8 cellular contexts compared by ENCODE assay signal in genomic region chr1:155308493-155309422, GRCh38. TPM values are rescaled to one million over a fixed set of nuclear protein-coding genes. Genes with fewer than 3 reads are reported as not detected.
A peak's percentile ranks its signal among the peaks of the same experiment; 100 is the strongest.
DNase-seq lines count a peak whose midpoint lies in the region; ATAC-seq, FAIRE-seq and TF ChIP-seq lines count a peak whose summit lies in the region.

Gene FDPS (plus strand): TSS chr1:155308866. CDS start chr1:155309790, 924 bp downstream.

- H3K18ac ChIP-seq in trophoblast cell (ENCODE audit: low read length), result peak within 1 kb of the TSS; percentile 87

- peak within 1 kb of the TSS; percentile 94 for H4K91ac ChIP-seq in trophoblast cell (ENCODE audit: low read depth, low read length)

- H3K4me1 Mint-ChIP-seq in T-cell, result peaks cover 30 to 32% (median 31%) of the 10 kb centered on the region in 3 donors

- H3K79me2 ChIP-seq in trophoblast cell (ENCODE audit: control insufficient read depth, insufficient read depth, low read length, poor library complexity), result peaks cover 10% of the 10 kb centered on the region

- H3K27me3 Mint-ChIP-seq in T-cell, result no peaks in the 10 kb centered on the region

- intact Hi-C loops in transverse colon (cut with DNase I; ENCODE audit: low total_unique reads), result no loop called here

- peak; percentile 94 for DNase-seq in GM12891 (ENCODE audit: insufficient read length, low spot score)
- DNase-seq in NCI-H1436 treated with DMSO at 0.1 percent for 48 hours (lab: John Stamatoyannopoulos, UW), result peak; percentile 95
- DNase-seq in T-cell, result peak; percentile 87 to 99 (median 97)
- peak; percentile 99 for DNase-seq in cardiac muscle cell (ENCODE audit: low read depth in 1 of 2, low spot score in 1 of 2)
- DNase-seq in trophoblast cell, result peak; percentile 99 to 100
- DNase-seq in transverse colon, result peak; percentile 99

- H3K4me3 ChIP-seq in cardiac muscle cell (peak within 1 kb of the TSS; percentile 55), trophoblast cell (ENCODE audit: low read depth, low read length) (peak within 1 kb of the TSS; percentile 92), transverse colon (peak within 1 kb of the TSS; percentile 64 to 94 (median 80))

- no peak for TF ChIP-seq EP300 in transverse colon (IDR thresholded peaks at IDR 0.05; ENCODE audit: low read depth)

- TF ChIP-seq CTCF in cardiac muscle cell (IDR thresholded peaks at IDR 0.05; ENCODE audit: low read depth, low read length) (no peak), transverse colon (IDR thresholded peaks at IDR 0.05) (peak in 3 of 5 experiments; percentile 23 to 63 (median 63))

- peaks cover 18% of the 10 kb centered on the region for H3K79me1 ChIP-seq in trophoblast cell (ENCODE audit: low read length)

- peak within 1 kb of the TSS; percentile 85 for H4K12ac ChIP-seq in trophoblast cell (ENCODE audit: low read depth, low read length)

- peak within 1 kb of the TSS; percentile 54 for H2BK12ac ChIP-seq in trophoblast cell (ENCODE audit: low read length)

- WGBS in adipose tissue, 3 donors, result 0 to 1% (median 0%) methylated on average over 51 of the region's 51 CpGs
- no CpG with 5 or more reads among the region's 51 CpGs for WGBS in trophoblast cell (ENCODE audit: extremely low coverage, insufficient coverage, insufficient read length)
- WGBS in transverse colon (ENCODE audit: low coverage in 1 of 2), 2 donors, result 0% methylated on average over 51 of the region's 51 CpGs; no CpG with 5 or more reads in 1 of the 2 donors

- POLR2A ChIA-PET in T-cell (lab: Charles Lee), result interaction anchor here (0.5 to 1.4 kb wide), 6 partner anchors 15 to 1054 kb away, joined by 3 to 10 read pairs (median 5); partner anchors contain the start of gene CLK2 (in 1 of the 2)

- CTCF ChIA-PET in T-cell (lab: Charles Lee), result interaction anchor here in 1 of 2 donors (0.6 to 1.3 kb wide), 6 partner anchors 15 to 181 kb away, joined by 3 to 7 read pairs (median 4); partner anchors contain the start of gene CLK2

- in situ Hi-C loops in transverse colon (cut with MboI; ENCODE audit: low pct_ligation_motif_present in 1 of 4, low pct_unique_long_range_greater_than_20kb in 1 of 4, low sequenced_read_pairs in 3 of 4), result no loop called here

- H3K27me3 ChIP-seq in cardiac muscle cell (no peaks in the 10 kb centered on the region), trophoblast cell (ENCODE audit: insufficient read depth, low read length) (no peaks in the 10 kb centered on the region), transverse colon (no peaks in the 10 kb centered on the region)

- peak within 1 kb of the TSS; percentile 35 for H2AFZ ChIP-seq in trophoblast cell (ENCODE audit: insufficient read depth, low read length, poor library complexity)

- H3K4me2 ChIP-seq in trophoblast cell (ENCODE audit: low read length), result peak within 1 kb of the TSS; percentile 86

- peak within 1 kb of the TSS; percentile 90 for H4K8ac ChIP-seq in trophoblast cell (ENCODE audit: low read depth, low read length)

- H2BK5ac ChIP-seq in trophoblast cell (ENCODE audit: low read depth, low read length, poor library complexity), result peak within 1 kb of the TSS; percentile 92

- H3K4me1 ChIP-seq in cardiac muscle cell (ENCODE audit: low read depth), result no peaks in the 10 kb centered on the region
- peaks cover 19 to 26% of the 10 kb centered on the region in 2 experiments for H3K4me1 ChIP-seq in trophoblast cell (ENCODE audit: control insufficient read depth in 1 of 2, insufficient read depth in 2 of 2, low read length in 2 of 2)
- H3K4me1 ChIP-seq in transverse colon, result peaks cover 10 to 35% (median 20%) of the 10 kb centered on the region in 4 donors

- no peaks in the 10 kb centered on the region for H3K9me3 ChIP-seq in cardiac muscle cell (ENCODE audit: low read depth)
- no peaks in the 10 kb centered on the region for H3K9me3 ChIP-seq in trophoblast cell (ENCODE audit: insufficient read depth, low read depth, low read length)
- no peaks in the 10 kb centered on the region for H3K9me3 ChIP-seq in transverse colon

- ATAC-seq in HG02840 (IDR thresholded peaks at IDR 0.05; ENCODE audit: low FRiP score, unreplicated experiment) (peak; percentile 94), T-cell (replicated peaks in 1 of 4) (peak; percentile 98 to 100 (median 99))

- H3K27ac Mint-ChIP-seq in T-cell, result peak within 1 kb of the TSS; percentile 92 to 93

- H3K23ac ChIP-seq in trophoblast cell (ENCODE audit: low read length), result peak within 1 kb of the TSS; percentile 11

- H3K9me3 Mint-ChIP-seq in T-cell, result no peaks in the 10 kb centered on the region

- TF ChIP-seq POLR2A in GM12891 (IDR thresholded peaks at IDR 0.05; ENCODE audit: low read depth, low read length) (peak; percentile 81), transverse colon (IDR thresholded peaks at IDR 0.05) (peak; percentile 85)

- peaks cover 5% of the 10 kb centered on the region for H3K36me3 ChIP-seq in cardiac muscle cell
- peaks cover 14 to 18% of the 10 kb centered on the region in 2 experiments for H3K36me3 ChIP-seq in trophoblast cell (ENCODE audit: control insufficient read depth in 1 of 2, insufficient read depth in 2 of 2, low read length in 2 of 2)
- no peaks in the 10 kb centered on the region for H3K36me3 ChIP-seq in transverse colon

- H2AK5ac ChIP-seq in trophoblast cell (ENCODE audit: low read length), result peak within 1 kb of the TSS; percentile 93

- H3K4ac ChIP-seq in trophoblast cell (ENCODE audit: low read depth, low read length), result peak within 1 kb of the TSS; percentile 97

- peak within 1 kb of the TSS; percentile 98 for H2BK120ac ChIP-seq in trophoblast cell (ENCODE audit: insufficient read depth, low read length, poor library complexity)

- H3K27ac ChIP-seq in adipose tissue (ENCODE audit: low read depth, low read length) (no peak within 1 kb of the TSS), cardiac muscle cell (peak within 1 kb of the TSS; percentile 89), trophoblast cell (ENCODE audit: low read depth, low read length) (peak within 1 kb of the TSS; percentile 97), transverse colon (peak within 1 kb of the TSS; percentile 91 to 94 (median 94))

- peak within 1 kb of the TSS; percentile 97 for H3K9ac ChIP-seq in trophoblast cell (ENCODE audit: low read length)

- peak within 1 kb of the TSS; percentile 93 for H3K14ac ChIP-seq in trophoblast cell (ENCODE audit: low read length)

- H3K4me3 Mint-ChIP-seq in T-cell, result peak within 1 kb of the TSS; percentile 90 to 95 (median 92)

- peak; percentile 97 for FAIRE-seq in GM12891 (lab: Jason Lieb, UNC)

- H3K36me3 Mint-ChIP-seq in T-cell, result peaks cover 17% of the 10 kb centered on the region

TF ChIP-seq in GM12891, 5 proteins besides CTCF, POLR2A, EP300 and RAD21:
- TF ChIP-seq SPI1 (IDR thresholded peaks at IDR 0.05; ENCODE audit: low read depth, low read length) (no peak), PAX5 (IDR thresholded peaks at IDR 0.05; ENCODE audit: insufficient read depth, low read length, severe bottlenecking) (no peak), TAF1 (IDR thresholded peaks at IDR 0.05; ENCODE audit: low read depth, low read length) (peak; percentile 71), POU2F2 (IDR thresholded peaks at IDR 0.05; ENCODE audit: low read depth, low read length) (no peak), POLR2AphosphoS5 (IDR thresholded peaks at IDR 0.05; ENCODE audit: low read depth, low read length) (no peak)

RNA-seq across cellular contexts. Expression of gene FDPS, which starts in this region (rescaled TPM):
- 359 TPM for polyA plus RNA-seq in GM12891 (2012; ENCODE audit: low read depth, missing spikeins)
- total RNA-seq in T-cell (100 to 1,000 TPM in 1 of 5 donors, 10 to 100 TPM in 4; 66.7 to 100 (median 93.0) TPM), cardiac muscle cell (167 and 310 TPM in 2 replicates), transverse colon (100 to 1,000 TPM in 2 of 4 donors, 10 to 100 TPM in 2; 73.7 to 158 (median 104) TPM)
- polyA plus RNA-seq in adipose tissue (100 to 1,000 TPM in 1 of 3 donors, 10 to 100 TPM in 2; 79.0 to 123 (median 98.9) TPM), cardiac muscle cell (269 and 565 TPM in 2 replicates)
- polyA plus RNA-seq in trophoblast cell (2013), result 339 and 342 TPM in 2 replicates
